ENCODE assay signal across 1 cellular context in the genomic region with DNA sequence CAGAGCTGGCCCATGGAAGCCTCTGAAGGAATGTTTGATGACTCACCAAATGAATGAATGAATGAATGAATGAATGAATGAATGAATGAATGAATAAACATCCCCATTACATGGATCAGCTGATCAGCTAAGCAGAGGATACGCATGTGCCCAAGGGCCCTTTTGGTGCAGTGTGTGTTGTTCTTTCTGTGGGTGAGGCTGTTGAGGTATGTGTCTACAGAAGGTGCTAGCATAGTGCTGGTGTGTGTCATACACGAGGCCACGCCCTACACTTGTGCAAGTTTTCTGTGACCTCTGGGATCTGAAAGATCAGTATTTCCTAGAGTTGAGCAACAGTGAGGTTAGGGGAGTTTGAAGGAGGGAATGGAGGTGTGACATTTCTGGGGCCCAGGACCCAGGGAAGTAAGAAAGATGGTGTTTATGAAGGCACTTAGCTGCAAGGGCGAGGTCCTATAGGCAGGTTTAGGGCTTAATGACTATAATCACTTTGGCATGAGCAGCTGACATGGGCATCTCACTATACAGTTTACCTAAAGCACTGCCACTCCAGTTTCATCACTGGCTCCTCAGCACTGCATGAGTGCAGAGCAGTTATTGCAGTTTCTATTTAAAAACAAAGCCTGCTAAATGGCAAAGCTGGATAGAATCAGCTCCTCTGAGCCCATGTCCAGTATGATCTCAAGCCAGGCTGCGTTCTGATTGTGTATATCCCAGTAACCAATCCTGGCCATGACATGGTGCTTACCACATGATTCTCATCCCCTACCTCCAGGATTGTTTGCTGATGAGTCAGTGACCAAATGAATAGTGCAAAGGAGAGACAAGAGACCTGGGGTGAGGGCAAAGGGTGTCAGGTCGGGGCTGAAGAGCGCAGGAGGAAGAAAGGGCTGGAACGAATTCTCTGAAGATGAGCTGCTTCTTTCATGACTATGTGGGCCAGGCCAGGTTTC.
TF ChIP-seq lines count a peak whose summit lies in the region.

No MANE protein-coding gene starts in this region.

TF ChIP-seq in A549, 52 proteins besides CTCF, POLR2A, EP300 and RAD21 (continued from another document):
- TF ChIP-seq, protein P1, sequence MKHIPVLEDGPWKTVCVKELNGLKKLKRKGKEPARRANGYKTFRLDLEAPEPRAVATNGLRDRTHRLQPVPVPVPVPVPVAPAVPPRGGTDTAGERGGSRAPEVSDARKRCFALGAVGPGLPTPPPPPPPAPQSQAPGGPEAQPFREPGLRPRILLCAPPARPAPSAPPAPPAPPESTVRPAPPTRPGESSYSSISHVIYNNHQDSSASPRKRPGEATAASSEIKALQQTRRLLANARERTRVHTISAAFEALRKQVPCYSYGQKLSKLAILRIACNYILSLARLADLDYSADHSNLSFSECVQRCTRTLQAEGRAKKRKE (CRISPR knock-in tag; IDR thresholded peaks at IDR 0.05; ENCODE audit: low read depth): no peak
- TF ChIP-seq SMC3 (IDR thresholded peaks at IDR 0.05) (no peak), EHF (CRISPR knock-in tag; IDR thresholded peaks at IDR 0.05) (no peak)
- TF ChIP-seq, protein P2, sequence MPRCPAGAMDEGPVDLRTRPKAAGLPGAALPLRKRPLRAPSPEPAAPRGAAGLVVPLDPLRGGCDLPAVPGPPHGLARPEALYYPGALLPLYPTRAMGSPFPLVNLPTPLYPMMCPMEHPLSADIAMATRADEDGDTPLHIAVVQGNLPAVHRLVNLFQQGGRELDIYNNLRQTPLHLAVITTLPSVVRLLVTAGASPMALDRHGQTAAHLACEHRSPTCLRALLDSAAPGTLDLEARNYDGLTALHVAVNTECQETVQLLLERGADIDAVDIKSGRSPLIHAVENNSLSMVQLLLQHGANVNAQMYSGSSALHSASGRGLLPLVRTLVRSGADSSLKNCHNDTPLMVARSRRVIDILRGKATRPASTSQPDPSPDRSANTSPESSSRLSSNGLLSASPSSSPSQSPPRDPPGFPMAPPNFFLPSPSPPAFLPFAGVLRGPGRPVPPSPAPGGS (IDR thresholded peaks at IDR 0.05): no peak
